In the genomic region with DNA sequence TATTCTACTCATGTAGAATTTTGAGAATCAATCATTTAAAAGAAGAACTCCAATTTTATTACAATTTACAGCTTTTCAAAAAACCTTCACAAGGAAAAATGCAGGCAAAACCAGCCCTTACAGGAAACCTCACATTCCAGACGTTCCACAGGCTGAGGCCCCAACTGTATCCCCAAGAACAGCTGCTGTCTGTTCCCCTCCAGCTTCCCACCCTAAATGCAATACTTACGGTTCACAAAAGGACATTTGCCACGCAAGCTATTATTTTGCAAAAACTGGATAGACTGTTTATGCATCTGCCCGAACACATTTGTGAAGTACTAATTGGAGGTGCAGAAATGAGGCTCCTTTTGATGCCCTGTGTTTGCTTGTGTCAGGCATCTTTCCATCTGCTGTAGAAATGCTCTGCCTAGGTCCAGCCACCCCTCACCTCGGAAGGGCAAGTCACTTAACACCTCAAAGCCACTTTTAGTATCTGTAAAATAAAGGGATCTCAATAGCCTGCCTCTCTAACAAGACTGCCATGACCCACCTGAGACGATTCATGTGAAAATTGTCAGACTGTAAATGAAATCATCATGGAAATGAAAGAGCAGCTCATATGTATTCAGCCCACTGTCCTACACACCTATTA, we compare ENCODE assay signal across 19 cellular contexts. TPM values are rescaled to one million over a fixed set of nuclear protein-coding genes. Genes with fewer than 3 reads are reported as not detected.
DNase-seq lines count a peak whose midpoint lies in the region; ATAC-seq, FAIRE-seq and TF ChIP-seq lines count a peak whose summit lies in the region.
"Had no signal": no experiment of that assay in that cellular context is flagged by ENCODE, and none has a peak within 500 bp of the region (broad histone marks: within the 10 kb centered on the region; RNA-seq: fewer than 3 reads in every experiment).

No MANE protein-coding gene starts in this region.

- TF ChIP-seq CTCF in retinal pigment epithelial cell (conservative IDR thresholded peaks at IDR 0.05; ENCODE audit: low read depth, low read length) = no peak
- no peak for TF ChIP-seq CTCF in upper lobe of right lung (IDR thresholded peaks at IDR 0.05)

- no peak for FAIRE-seq in HTR-8/SVneo (lab: Jason Lieb, UNC)
- FAIRE-seq: bronchial epithelial cell had no signal

- intact Hi-C loops in upper lobe of right lung (cut with DNase I) = no loop called here

- H3K27ac ChIP-seq in caudate nucleus (ENCODE audit: low read depth, low read length) = peak overlapping the region; percentile 52
- H3K27ac ChIP-seq in iPS-18a (ENCODE audit: low read length) = no peak overlapping the region
- no peak overlapping the region for H3K27ac ChIP-seq in upper lobe of right lung
- H3K27ac ChIP-seq: neutrophil, right lobe of liver had no signal

- H3K4me1 ChIP-seq in iPS-18a (ENCODE audit: control insufficient read depth, low read depth, low read length) (peaks cover 32% of the 10 kb centered on the region), upper lobe of right lung (no peaks in the 10 kb centered on the region)
- H3K4me1 ChIP-seq: right lobe of liver had no signal

- peak overlapping the region; percentile 34 for H3K4me3 ChIP-seq in iPS-18a (ENCODE audit: low read length)
- H3K4me3 ChIP-seq in retinal pigment epithelial cell (ENCODE audit: low read length) = no peak overlapping the region
- H3K4me3 ChIP-seq in upper lobe of right lung = no peak overlapping the region
- H3K4me3 ChIP-seq: right lobe of liver had no signal

- no peak for ATAC-seq in GM18511 (IDR thresholded peaks at IDR 0.05; ENCODE audit: unreplicated experiment)
- ATAC-seq in HG03045 (IDR thresholded peaks at IDR 0.05; ENCODE audit: unreplicated experiment) = no peak
- ATAC-seq in upper lobe of right lung = no peak
- ATAC-seq in GM21825 (IDR thresholded peaks at IDR 0.05; ENCODE audit: unreplicated experiment) = no peak
- ATAC-seq: effector memory CD8-positive, alpha-beta T cell; right lobe of liver had no signal

- H3K9ac ChIP-seq in iPS-18a (ENCODE audit: low read length) = no peak overlapping the region

- H3K36me3 ChIP-seq in iPS-18a (ENCODE audit: control insufficient read depth, low read depth, low read length) (no peaks in the 10 kb centered on the region), upper lobe of right lung (no peaks in the 10 kb centered on the region)
- H3K36me3 ChIP-seq: neutrophil, right lobe of liver had no signal

- H3K27me3 ChIP-seq in iPS-18a (ENCODE audit: control insufficient read depth, insufficient read depth, low read length) (no peaks in the 10 kb centered on the region), upper lobe of right lung (no peaks in the 10 kb centered on the region)
- H3K27me3 ChIP-seq: right lobe of liver had no signal

- H3K9me3 ChIP-seq in iPS-18a (ENCODE audit: control insufficient read depth, low read depth, low read length) (no peaks in the 10 kb centered on the region), upper lobe of right lung (no peaks in the 10 kb centered on the region)
- H3K9me3 ChIP-seq: neutrophil, right lobe of liver had no signal

- DNase-seq in HTR-8/SVneo (ENCODE audit: insufficient read length, low spot score) = peak; percentile 9
- DNase-seq in caudate nucleus (lab: John Stamatoyannopoulos, UW) = no peak
- DNase-seq in retinal pigment epithelial cell (ENCODE audit: low read depth) = peak; percentile 54
- no peak for DNase-seq in upper lobe of right lung
- DNase-seq: activated naive CD4-positive, alpha-beta T cell treated with anti-CD3 and anti-CD28 coated beads, Interleukin-2, amount 50 U/mL, for 16 hours; effector memory CD8-positive, alpha-beta T cell; NCI-H1048; NCI-H2107; NCI-H748 treated with DMSO at 0.1 percent for 48 hours; right lobe of liver; stimulated activated CD4-positive, alpha-beta T cell treated with anti-CD3 and anti-CD28 coated beads, Interleukin-4, amount 100 ng/mL, for 1 hour; SW 1271 had no signal

RNA-seq across cellular contexts. Expression of gene PDE10A, which starts 26.5 kb away (rescaled TPM):
- total RNA-seq in upper lobe of right lung = 6.0 TPM
- total RNA-seq: B cell had no signal

Comparison
In these comparisons a context has a peak if more than half of its experiments do, and no peak if none do; other contexts are left out.
1. DNase-seq: peak in HTR-8/SVneo (single experiment) and retinal pigment epithelial cell (single experiment); none in caudate nucleus (0 of 61) and upper lobe of right lung (single experiment).